Comparison of ENCODE assay signal across 10 cellular contexts in the genomic region with DNA sequence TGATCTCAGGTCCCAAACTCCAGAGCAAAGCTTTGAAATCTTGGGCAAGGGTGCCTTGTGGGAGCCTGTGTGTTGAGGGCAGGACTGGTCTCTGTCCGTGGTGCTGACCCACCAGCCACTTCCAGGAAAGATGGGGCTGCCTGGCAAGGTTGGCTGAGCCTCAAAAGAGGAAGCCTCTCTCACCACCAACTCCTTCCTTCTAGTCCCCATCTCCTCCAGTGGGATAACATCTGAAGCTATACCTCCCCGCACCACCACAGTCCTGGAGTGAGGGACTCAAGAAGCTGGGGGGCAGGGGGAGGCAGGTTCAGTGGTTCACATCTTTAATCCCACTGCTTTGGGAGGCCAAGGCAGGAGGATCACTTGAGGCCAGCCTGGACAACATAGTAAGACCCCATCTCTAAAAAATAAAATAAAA. TPM values are rescaled to one million over a fixed set of nuclear protein-coding genes. Genes with fewer than 3 reads are reported as not detected.
DNase-seq lines count a peak whose midpoint lies in the region; ATAC-seq and TF ChIP-seq lines count a peak whose summit lies in the region.
"Had no signal": no experiment of that assay in that cellular context is flagged by ENCODE, and none has a peak within 500 bp of the region (broad histone marks: within the 10 kb centered on the region; RNA-seq: fewer than 3 reads in every experiment).

No MANE protein-coding gene starts in this region.

- no peak overlapping the region for H3K4me3 ChIP-seq in choroid plexus epithelial cell (ENCODE audit: low read depth, low read length)

- no peaks in the 10 kb centered on the region for H3K9me3 Mint-ChIP-seq in activated CD4-positive, alpha-beta T cell treated with anti-CD3 and anti-CD28 coated beads, Interleukin-2, amount 10 ng/mL, durations not matched to agents 24 days and 14 days

- peak; percentile 70 for DNase-seq in activated CD4-positive, alpha-beta T cell treated with anti-CD3 and anti-CD28 coated beads, Interleukin-2, amount 10 ng/mL, durations not matched to agents 24 days and 14 days
- DNase-seq in activated CD4-positive, alpha-beta T cell treated with anti-CD3 and anti-CD28 coated beads for 4 hours, result no peak
- peak; percentile 43 for DNase-seq in NOMO-1 treated with DMSO at 0.1 percent for 48 hours (lab: John Stamatoyannopoulos, UW; ENCODE audit: unreplicated experiment)
- peak; percentile 57 for DNase-seq in choroid plexus epithelial cell (ENCODE audit: low read depth)
- DNase-seq in renal cortical epithelial cell (ENCODE audit: low read depth), result peak; percentile 27
- no peak for DNase-seq in NCI-H1930 (lab: John Stamatoyannopoulos, UW)
- DNase-seq: anterior cingulate cortex; stimulated activated CD4-positive, alpha-beta T cell treated with anti-CD3 and anti-CD28 coated beads, Interleukin-12 subunit alpha, Interleukin-12 subunit beta, amount 100 ng/mL, for 4 hours had no signal

- intact Hi-C loops in activated CD4-positive, alpha-beta T cell treated with anti-CD3 and anti-CD28 coated beads, Interleukin-2, amount 10 ng/mL, durations not matched to agents 24 days and 14 days (cut with micrococcal nuclease), result loop anchor here (10.0 kb wide), 1 partner anchor 599 kb away; the partner anchor contains the start of genes NLE1 and UNC45B

- H3K4me3 Mint-ChIP-seq in activated CD4-positive, alpha-beta T cell treated with anti-CD3 and anti-CD28 coated beads, Interleukin-2, amount 10 ng/mL, durations not matched to agents 24 days and 14 days, result no peak overlapping the region

- no peaks in the 10 kb centered on the region for H3K36me3 Mint-ChIP-seq in activated CD4-positive, alpha-beta T cell treated with anti-CD3 and anti-CD28 coated beads, Interleukin-2, amount 10 ng/mL, durations not matched to agents 24 days and 14 days (ENCODE audit: low read depth)

- no peak for TF ChIP-seq CTCF in choroid plexus epithelial cell (conservative IDR thresholded peaks at IDR 0.05; ENCODE audit: low read depth, low read length)

- ATAC-seq in HG03354 (IDR thresholded peaks at IDR 0.05; ENCODE audit: poor library complexity, severe bottlenecking, unreplicated experiment) (no peak), HG03442 (IDR thresholded peaks at IDR 0.05; ENCODE audit: unreplicated experiment) (no peak)

- peaks cover 12% of the 10 kb centered on the region for H3K4me1 Mint-ChIP-seq in activated CD4-positive, alpha-beta T cell treated with anti-CD3 and anti-CD28 coated beads, Interleukin-2, amount 10 ng/mL, durations not matched to agents 24 days and 14 days

- no peak overlapping the region for H3K27ac Mint-ChIP-seq in activated CD4-positive, alpha-beta T cell treated with anti-CD3 and anti-CD28 coated beads, Interleukin-2, amount 10 ng/mL, durations not matched to agents 24 days and 14 days

- peaks cover 38% of the 10 kb centered on the region for H3K27me3 Mint-ChIP-seq in activated CD4-positive, alpha-beta T cell treated with anti-CD3 and anti-CD28 coated beads, Interleukin-2, amount 10 ng/mL, durations not matched to agents 24 days and 14 days

RNA-seq across cellular contexts. Expression of gene GAS2L2, which starts 9.1 kb away (rescaled TPM):
- total RNA-seq in activated CD4-positive, alpha-beta T cell treated with anti-CD3 and anti-CD28 coated beads, Interleukin-2, amount 10 ng/mL, durations not matched to agents 24 days and 14 days, result not detected in 2 replicates
- 0.05 TPM in 1 of 2 replicates, not detected in the other for total RNA-seq in renal cortical epithelial cell

RNA-seq across cellular contexts. Expression of gene RASL10B, which starts 12.5 kb away (rescaled TPM):
- 0.71 and 0.72 TPM in 2 replicates for total RNA-seq in activated CD4-positive, alpha-beta T cell treated with anti-CD3 and anti-CD28 coated beads, Interleukin-2, amount 10 ng/mL, durations not matched to agents 24 days and 14 days
- total RNA-seq in renal cortical epithelial cell, result under 0.01 and 1.8 TPM in 2 replicates

RNA-seq across cellular contexts. Expression of gene C17orf50, which starts 16.8 kb away (rescaled TPM):
- not detected in 2 replicates for total RNA-seq in activated CD4-positive, alpha-beta T cell treated with anti-CD3 and anti-CD28 coated beads, Interleukin-2, amount 10 ng/mL, durations not matched to agents 24 days and 14 days
- total RNA-seq in renal cortical epithelial cell, result not detected in 2 replicates

RNA-seq across cellular contexts. Expression of gene MMP28, which starts 51.5 kb away (rescaled TPM):
- total RNA-seq in activated CD4-positive, alpha-beta T cell treated with anti-CD3 and anti-CD28 coated beads, Interleukin-2, amount 10 ng/mL, durations not matched to agents 24 days and 14 days, result not detected in 2 replicates
- 0.52 and 1.8 TPM in 2 replicates for total RNA-seq in renal cortical epithelial cell

Comparison
In these comparisons a context has a peak if more than half of its experiments do, and no peak if none do; other contexts are left out.
1. DNase-seq: peak in activated CD4-positive, alpha-beta T cell treated with anti-CD3 and anti-CD28 coated beads, Interleukin-2, amount 10 ng/mL, durations not matched to agents 24 days and 14 days (single experiment), NOMO-1 treated with DMSO at 0.1 percent for 48 hours (single experiment), choroid plexus epithelial cell (single experiment) and renal cortical epithelial cell (single experiment); none in activated CD4-positive, alpha-beta T cell treated with anti-CD3 and anti-CD28 coated beads for 4 hours (0 of 2) and NCI-H1930 (0 of 2).